8 cellular contexts compared by ENCODE assay signal in the genomic region with DNA sequence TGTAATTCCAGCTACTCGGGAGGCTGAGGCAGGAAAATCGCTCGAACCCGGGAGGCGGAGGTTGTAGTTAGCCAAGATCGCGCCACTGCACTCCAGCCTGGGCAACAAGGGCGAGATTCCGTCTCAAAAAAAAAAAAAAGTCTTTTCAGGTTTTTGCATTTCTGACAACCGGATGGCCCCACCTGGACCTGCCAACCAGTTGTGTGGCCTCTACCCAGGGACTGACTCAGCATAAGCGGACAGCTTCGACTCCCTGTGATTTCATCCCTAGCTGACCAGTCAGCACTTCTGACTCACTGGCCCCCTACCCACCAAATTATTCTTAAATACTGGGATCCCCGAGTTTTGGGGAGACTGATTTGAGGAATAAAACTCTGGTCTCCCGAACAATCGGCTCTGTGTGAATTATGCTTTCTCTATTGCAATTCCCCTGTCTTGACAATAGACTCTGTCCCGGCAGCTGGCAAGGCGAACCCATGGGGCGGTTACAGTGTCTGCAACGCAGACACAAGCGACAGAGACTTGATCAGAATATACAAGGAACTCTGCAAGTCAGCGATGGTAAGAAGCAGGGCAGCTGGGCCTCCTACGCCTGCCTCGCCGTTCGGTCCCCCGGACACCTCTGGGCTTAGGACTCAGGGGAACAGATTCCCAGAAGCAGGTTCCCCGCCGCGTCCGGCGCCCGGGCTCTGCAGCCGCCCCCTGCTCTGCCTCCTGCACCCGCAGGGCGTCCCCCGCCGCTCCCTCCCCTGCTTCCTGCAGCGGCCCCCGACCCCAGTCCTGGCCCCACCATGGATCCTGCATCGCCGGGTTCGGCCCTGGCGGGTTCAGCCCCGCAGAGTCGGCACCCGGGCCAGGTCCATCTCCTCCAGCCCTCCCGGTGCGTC. TPM values are rescaled to one million over a fixed set of nuclear protein-coding genes. Genes with fewer than 3 reads are reported as not detected.
DNase-seq lines count a peak whose midpoint lies in the region; ATAC-seq and TF ChIP-seq lines count a peak whose summit lies in the region.

No MANE protein-coding gene starts in this region.

- H4K20me1 ChIP-seq in osteoblast (ENCODE audit: insufficient read depth, low read length), result peaks cover 16% of the 10 kb centered on the region

- H3K4me2 ChIP-seq in osteoblast (ENCODE audit: insufficient read depth, low read length), result peak overlapping the region; percentile 97

- H3K79me2 ChIP-seq in osteoblast (ENCODE audit: insufficient read depth, low read length), result peaks cover 43% of the 10 kb centered on the region

- TF ChIP-seq CTCF in gastroesophageal sphincter (IDR thresholded peaks at IDR 0.05), result no peak
- TF ChIP-seq CTCF in osteoblast (IDR thresholded peaks at IDR 0.05; ENCODE audit: extremely low read depth, low read depth, low read length), result no peak

- H3K36me3 ChIP-seq in gastroesophageal sphincter (no peaks in the 10 kb centered on the region), osteoblast (ENCODE audit: insufficient read depth, low read length) (no peaks in the 10 kb centered on the region)

- H3K9me3 Mint-ChIP-seq in activated T-cell treated with anti-CD3 and anti-CD28 coated beads, Interleukin-2, amount 50 U/mL, for 72 hours, result no peaks in the 10 kb centered on the region

- H3K4me1 Mint-ChIP-seq in activated T-cell treated with anti-CD3 and anti-CD28 coated beads, Interleukin-2, amount 50 U/mL, for 72 hours (ENCODE audit: low read depth), result peaks cover 12% of the 10 kb centered on the region

- in situ Hi-C loops in Caki2 (cut with HindIII; ENCODE audit: low pct_unique_long_range_greater_than_20kb, low sequenced_read_pairs), result no loop called here

- H3K36me3 Mint-ChIP-seq in activated T-cell treated with anti-CD3 and anti-CD28 coated beads, Interleukin-2, amount 50 U/mL, for 72 hours (ENCODE audit: insufficient read depth in 2 of 2), result no peaks in the 10 kb centered on the region

- H3K27ac ChIP-seq in gastroesophageal sphincter (peak overlapping the region; percentile 39 to 95 (median 86)), osteoblast (ENCODE audit: low read depth, low read length) (no peak overlapping the region)

- peak; percentile 58 for DNase-seq in Caki2 (ENCODE audit: low read depth)
- peak; percentile 33 for DNase-seq in KG1 (lab: John Stamatoyannopoulos, UW)
- DNase-seq in activated T-cell treated with anti-CD3 and anti-CD28 coated beads, Interleukin-2, amount 50 U/mL, for 72 hours, result peak in 1 of 2 donors; percentile 32
- peak; percentile 60 for DNase-seq in osteoblast (ENCODE audit: insufficient read length, low spot score, missing footprints)
- DNase-seq in mucosa of gallbladder (ENCODE audit: low spot score), result no peak
- no peak for DNase-seq in dedifferentiated amniotic fluid mesenchymal stem cell (ENCODE audit: extremely low spot score)

- peak; percentile 35 for ATAC-seq in GM21423 (IDR thresholded peaks at IDR 0.05; ENCODE audit: unreplicated experiment)
- ATAC-seq in activated T-cell treated with anti-CD3 and anti-CD28 coated beads, Interleukin-2, amount 50 U/mL, for 72 hours (replicated peaks in 1 of 2), result peak; percentile 26 to 58
- ATAC-seq in gastroesophageal sphincter, result peak; percentile 44

- H3K9me3 ChIP-seq in gastroesophageal sphincter, result no peaks in the 10 kb centered on the region
- no peaks in the 10 kb centered on the region for H3K9me3 ChIP-seq in osteoblast (ENCODE audit: low read depth, low read length)

- H3K27me3 ChIP-seq in gastroesophageal sphincter (no peaks in the 10 kb centered on the region), osteoblast (ENCODE audit: insufficient read depth, low read length) (no peaks in the 10 kb centered on the region)

- peak overlapping the region; percentile 65 to 99 for H3K4me3 ChIP-seq in gastroesophageal sphincter
- H3K4me3 ChIP-seq in osteoblast (ENCODE audit: insufficient read depth, low read length), result peak overlapping the region; percentile 90

- no peak for TF ChIP-seq EP300 in gastroesophageal sphincter (IDR thresholded peaks at IDR 0.05)

- peak overlapping the region; percentile 88 for H2AFZ ChIP-seq in osteoblast (ENCODE audit: low read length)

- 32 to 68% methylated on average over 15 to 18 of the region's 48 CpGs for WGBS in gastroesophageal sphincter (ENCODE audit: low coverage in 1 of 2), 2 donors

- peak overlapping the region; percentile 91 to 94 for H3K4me3 Mint-ChIP-seq in activated T-cell treated with anti-CD3 and anti-CD28 coated beads, Interleukin-2, amount 50 U/mL, for 72 hours

- H3K27ac Mint-ChIP-seq in activated T-cell treated with anti-CD3 and anti-CD28 coated beads, Interleukin-2, amount 50 U/mL, for 72 hours, result no peak overlapping the region

- no peaks in the 10 kb centered on the region for H3K27me3 Mint-ChIP-seq in activated T-cell treated with anti-CD3 and anti-CD28 coated beads, Interleukin-2, amount 50 U/mL, for 72 hours (ENCODE audit: low read depth)

- peaks cover 0 to 41% (median 15%) of the 10 kb centered on the region in 3 donors for H3K4me1 ChIP-seq in gastroesophageal sphincter
- H3K4me1 ChIP-seq in osteoblast (ENCODE audit: insufficient read depth, low read length), result peaks cover 25% of the 10 kb centered on the region

- no peak for TF ChIP-seq POLR2A in gastroesophageal sphincter (IDR thresholded peaks at IDR 0.05)

RNA-seq across cellular contexts. Expression of a gene that starts 0.7 kb away (rescaled TPM):
- total RNA-seq in Caki2 (2014; rRNA removed; shearing (Covaris generic); ENCODE audit: low replicate concordance), result 1,239 and 1,416 TPM in 2 replicates
- total RNA-seq in activated T-cell treated with anti-CD3 and anti-CD28 coated beads, Interleukin-2, amount 50 U/mL, for 72 hours, result 100 to 1,000 TPM; 152 to 155 TPM
- total RNA-seq in gastroesophageal sphincter (100 to 1,000 TPM; 161 to 201 (median 185) TPM), osteoblast (204 TPM in 2 replicates), mucosa of gallbladder (176 TPM)

RNA-seq across cellular contexts. Expression of a gene that starts 30.8 kb away (rescaled TPM):
- total RNA-seq in Caki2 (2014; rRNA removed; shearing (Covaris generic); ENCODE audit: low replicate concordance), result 27.5 and 45.0 TPM in 2 replicates
- 10 to 100 TPM; 31.9 to 34.4 TPM for total RNA-seq in activated T-cell treated with anti-CD3 and anti-CD28 coated beads, Interleukin-2, amount 50 U/mL, for 72 hours
- total RNA-seq in gastroesophageal sphincter, result 10 to 100 TPM; 28.9 to 33.8 (median 31.2) TPM
- total RNA-seq in osteoblast, result 31.5 and 37.3 TPM in 2 replicates
- 85.9 TPM for total RNA-seq in mucosa of gallbladder

RNA-seq across cellular contexts. Expression of a gene that starts 40.5 kb away (rescaled TPM):
- 264 and 273 TPM in 2 replicates for total RNA-seq in Caki2 (2014; rRNA removed; shearing (Covaris generic); ENCODE audit: low replicate concordance)
- 10 to 100 TPM; 11.4 to 15.7 TPM for total RNA-seq in activated T-cell treated with anti-CD3 and anti-CD28 coated beads, Interleukin-2, amount 50 U/mL, for 72 hours
- total RNA-seq in gastroesophageal sphincter (10 to 100 TPM in 3 of 4 donors, 1 to 10 TPM in 1; 9.7 to 33.9 (median 24.0) TPM), osteoblast (29.7 and 30.1 TPM in 2 replicates), mucosa of gallbladder (228 TPM)

RNA-seq across cellular contexts. Expression of a gene that starts 43.4 kb away (rescaled TPM):
- not detected in 2 replicates for total RNA-seq in Caki2 (2014; rRNA removed; shearing (Covaris generic); ENCODE audit: low replicate concordance)
- total RNA-seq in activated T-cell treated with anti-CD3 and anti-CD28 coated beads, Interleukin-2, amount 50 U/mL, for 72 hours, result 1 to 10 TPM; 1.4 to 1.6 TPM
- total RNA-seq in gastroesophageal sphincter (1 to 10 TPM in 1 of 4 donors, under 1 TPM in 3; 0.17 to 2.9 (median 0.58) TPM), osteoblast (not detected in 2 replicates), mucosa of gallbladder (0.49 TPM)

RNA-seq across cellular contexts. Expression of a gene that starts 50.9 kb away (rescaled TPM):
- total RNA-seq in Caki2 (2014; rRNA removed; shearing (Covaris generic); ENCODE audit: low replicate concordance), result 6.3 and 15.6 TPM in 2 replicates
- 10 to 100 TPM; 17.0 to 17.8 TPM for total RNA-seq in activated T-cell treated with anti-CD3 and anti-CD28 coated beads, Interleukin-2, amount 50 U/mL, for 72 hours
- total RNA-seq in gastroesophageal sphincter (10 to 100 TPM; 35.6 to 65.8 (median 48.6) TPM), osteoblast (17.4 and 21.2 TPM in 2 replicates), mucosa of gallbladder (52.0 TPM)

Comparison
In these comparisons a context has a peak if more than half of its experiments do, and no peak if none do; other contexts are left out.
1. DNase-seq: peak in Caki2 (single experiment), KG1 (single experiment) and osteoblast (single experiment); none in mucosa of gallbladder (single experiment) and dedifferentiated amniotic fluid mesenchymal stem cell (single experiment).
2. Peak in every context shown above with its lines, with median percentiles within 50 percentile points of each other: ATAC-seq.